In genomic region chr19:12737666-12738351, GRCh38 we compare ENCODE assay signal across 8 cellular contexts. TPM values are rescaled to one million over a fixed set of nuclear protein-coding genes. Genes with fewer than 3 reads are reported as not detected.
DNase-seq lines count a peak whose midpoint lies in the region; ATAC-seq and TF ChIP-seq lines count a peak whose summit lies in the region.

No MANE protein-coding gene starts in this region.

- ATAC-seq in GM18519 (IDR thresholded peaks at IDR 0.05; ENCODE audit: low FRiP score, unreplicated experiment) (no peak), HG03196 (IDR thresholded peaks at IDR 0.05; ENCODE audit: unreplicated experiment) (no peak)

- no peaks in the 10 kb centered on the region for H3K9me3 ChIP-seq in WERI-Rb-1 (ENCODE audit: severe bottlenecking)
- H3K9me3 ChIP-seq in sigmoid colon, result no peaks in the 10 kb centered on the region

- no peak for TF ChIP-seq POLR2A in sigmoid colon (IDR thresholded peaks at IDR 0.05)

- peaks cover 0 to 39% (median 32%) of the 10 kb centered on the region in 4 donors for H3K4me1 ChIP-seq in sigmoid colon

- H3K4me3 ChIP-seq in GM12875 (ENCODE audit: low read depth, low read length) (peak overlapping the region; percentile 97), WERI-Rb-1 (ENCODE audit: low read depth, low read length) (peak overlapping the region; percentile 96), foreskin fibroblast (ENCODE audit: low read depth in 1 of 2, low read length in 2 of 2) (peak overlapping the region; percentile 75 to 93), sigmoid colon (peak overlapping the region; percentile 80 to 95 (median 89))

- H3K27me3 ChIP-seq in WERI-Rb-1 (ENCODE audit: insufficient read depth, low read depth, severe bottlenecking), result no peaks in the 10 kb centered on the region
- no peaks in the 10 kb centered on the region for H3K27me3 ChIP-seq in sigmoid colon

- 5 to 8% methylated on average over 21 of the region's 21 CpGs for WGBS in sigmoid colon, 2 donors

- H3K36me3 ChIP-seq in WERI-Rb-1 (peaks cover 42% of the 10 kb centered on the region), sigmoid colon (peaks cover 0 to 43% (median 12%) of the 10 kb centered on the region in 4 donors)

- intact Hi-C loops in sigmoid colon (cut with DNase I), result no loop called here

- TF ChIP-seq CTCF in GM12875 (IDR thresholded peaks at IDR 0.05; ENCODE audit: borderline replicate concordance, insufficient read depth, low read depth, low read length), result no peak
- no peak for TF ChIP-seq CTCF in WERI-Rb-1 (IDR thresholded peaks at IDR 0.05; ENCODE audit: low read depth, low read length)
- no peak for TF ChIP-seq CTCF in foreskin fibroblast (IDR thresholded peaks at IDR 0.05; ENCODE audit: low read depth, low read length)
- no peak for TF ChIP-seq CTCF in sigmoid colon (IDR thresholded peaks at IDR 0.05)

- no peak for TF ChIP-seq EP300 in sigmoid colon (IDR thresholded peaks at IDR 0.05)

- peak overlapping the region; percentile 100 for H3K27ac ChIP-seq in WERI-Rb-1
- H3K27ac ChIP-seq in sigmoid colon, result peak overlapping the region; percentile 85 to 90 (median 86)

- no peak for DNase-seq in WERI-Rb-1
- DNase-seq in foreskin fibroblast, result no peak
- no peak for DNase-seq in sigmoid colon
- DNase-seq in DMS 273 treated with DMSO at 0.1 percent for 48 hours (lab: John Stamatoyannopoulos, UW), result no peak
- no peak for DNase-seq in amniotic stem cell (lab: John Stamatoyannopoulos, UW)

RNA-seq across cellular contexts. Expression of gene GET3, which starts 0.5 kb away (rescaled TPM):
- total RNA-seq in sigmoid colon, result 10 to 100 TPM; 34.6 to 59.4 (median 44.5) TPM
- polyA plus RNA-seq in sigmoid colon, result 100 to 1,000 TPM in 1 of 3 donors, 10 to 100 TPM in 2; 85.8 to 121 (median 98.5) TPM

RNA-seq across cellular contexts. Expression of gene TRIR, which starts 3.3 kb away (rescaled TPM):
- 100 to 1,000 TPM; 443 to 505 (median 475) TPM for total RNA-seq in sigmoid colon
- polyA plus RNA-seq in sigmoid colon, result 100 to 1,000 TPM; 261 to 324 (median 321) TPM

RNA-seq across cellular contexts. Expression of gene BEST2, which starts 13.8 kb away (rescaled TPM):
- under 1 TPM in 1 of 4 donors, not detected in 3; 0.36 TPM for total RNA-seq in sigmoid colon
- 10 to 100 TPM; 44.4 to 50.0 (median 45.8) TPM for polyA plus RNA-seq in sigmoid colon

RNA-seq across cellular contexts. Expression of gene TNPO2, which starts 14.1 kb away (rescaled TPM):
- total RNA-seq in sigmoid colon, result 10 to 100 TPM; 54.2 to 92.2 (median 60.5) TPM
- 10 to 100 TPM in 2 of 3 donors, 1 to 10 TPM in 1; 9.5 to 47.2 (median 12.0) TPM for polyA plus RNA-seq in sigmoid colon

RNA-seq across cellular contexts. Expression of gene HOOK2, which starts 37.5 kb away (rescaled TPM):
- total RNA-seq in sigmoid colon, result 10 to 100 TPM; 10.2 to 37.9 (median 12.7) TPM
- 10 to 100 TPM; 36.0 to 80.4 (median 42.1) TPM for polyA plus RNA-seq in sigmoid colon
